19 cellular contexts compared by ENCODE assay signal in the genomic region with DNA sequence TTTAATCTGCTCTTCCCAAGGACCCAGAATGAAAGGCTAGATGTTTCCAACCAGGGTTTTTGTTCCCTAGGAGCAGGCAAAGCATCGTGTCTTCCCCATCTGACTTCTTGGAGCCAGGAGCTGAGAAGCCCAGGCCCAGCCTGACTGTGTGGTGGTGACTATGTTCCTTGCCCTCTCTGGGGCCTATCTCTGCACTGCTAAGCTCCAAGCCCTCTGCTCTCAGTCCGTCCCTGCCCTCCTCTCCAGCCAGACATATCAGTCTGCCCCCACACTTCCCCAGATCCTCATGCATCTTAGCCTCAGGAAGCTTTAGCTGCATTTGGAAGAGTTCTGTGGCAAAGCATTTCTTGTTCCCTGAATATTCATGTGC.
DNase-seq lines count a peak whose midpoint lies in the region; ATAC-seq and TF ChIP-seq lines count a peak whose summit lies in the region.
"Had no signal": no experiment of that assay in that cellular context is flagged by ENCODE, and none has a peak within 500 bp of the region (broad histone marks: within the 10 kb centered on the region; RNA-seq: fewer than 3 reads in every experiment).

No MANE protein-coding gene starts in this region.

- TF ChIP-seq CTCF in right atrium auricular region (IDR thresholded peaks at IDR 0.05), result no peak
- TF ChIP-seq CTCF in esophagus muscularis mucosa (IDR thresholded peaks at IDR 0.05), result no peak

- intact Hi-C loops in left ventricle myocardium superior (cut with micrococcal nuclease) (no loop called here), esophagus muscularis mucosa (cut with DNase I) (no loop called here), sciatic nerve (cut with DNase I) (no loop called here)

- DNase-seq in left ventricle myocardium superior (peak; percentile 51), right atrium auricular region (ENCODE audit: low spot score) (no peak), esophagus muscularis mucosa (ENCODE audit: extremely low spot score) (peak; percentile 74), sciatic nerve (ENCODE audit: low spot score) (no peak), NCI-H2171 (lab: John Stamatoyannopoulos, UW) (no peak)
- no peak for DNase-seq in activated naive CD4-positive, alpha-beta T cell treated with Interleukin-2 at 50 U/mL for 16 hours
- DNase-seq: CD8-positive, alpha-beta memory T cell; DMS53; GOT3; KBM-7; NCI-H1105 treated with DMSO at 0.1 percent for 48 hours; NCI-H1694; NCI-H2227 treated with DMSO at 0.1 percent for 48 hours; NCI-H524; NCI-H82 had no signal

- TF ChIP-seq POLR2A in esophagus muscularis mucosa (IDR thresholded peaks at IDR 0.05; ENCODE audit: low read depth), result no peak

- H3K27me3 ChIP-seq in right atrium auricular region (no peaks in the 10 kb centered on the region), esophagus muscularis mucosa (no peaks in the 10 kb centered on the region)
- H3K27me3 ChIP-seq: BLaER1 treated with 17β-estradiol and CSF1 and Interleukin-3, amounts not matched to agents 10 nM and 100 nM; SJSA1 had no signal

- WGBS in esophagus muscularis mucosa, result 81% methylated on average over 2 of the region's 2 CpGs

- H3K4me1 ChIP-seq in right atrium auricular region (peaks cover 0 to 7% of the 10 kb centered on the region in 2 donors), esophagus muscularis mucosa (peaks cover 0 to 17% (median 10%) of the 10 kb centered on the region in 4 donors)
- H3K4me1 ChIP-seq: SJSA1 had no signal

- TF ChIP-seq EP300 in esophagus muscularis mucosa (IDR thresholded peaks at IDR 0.05), result no peak

- H3K4me3 ChIP-seq in right atrium auricular region (no peak overlapping the region), esophagus muscularis mucosa (no peak overlapping the region)
- H3K4me3 ChIP-seq: A549; BLaER1 treated with 17β-estradiol and CSF1 and Interleukin-3, amounts not matched to agents 10 nM and 100 nM; SJSA1 had no signal

- no peaks in the 10 kb centered on the region for H3K9me3 ChIP-seq in right atrium auricular region
- H3K9me3 ChIP-seq in esophagus muscularis mucosa, result no peaks in the 10 kb centered on the region
- H3K9me3 ChIP-seq: SJSA1 had no signal

- no peak for ATAC-seq in left ventricle myocardium superior
- peak; percentile 41 for ATAC-seq in sciatic nerve
- no peak for ATAC-seq in HG03565 (IDR thresholded peaks at IDR 0.05; ENCODE audit: unreplicated experiment)

- H3K36me3 ChIP-seq in right atrium auricular region, result no peaks in the 10 kb centered on the region
- H3K36me3 ChIP-seq in esophagus muscularis mucosa, result no peaks in the 10 kb centered on the region
- H3K36me3 ChIP-seq: BLaER1 treated with 17β-estradiol and CSF1 and Interleukin-3, amounts not matched to agents 10 nM and 100 nM; SJSA1 had no signal

- H3K27ac ChIP-seq in right atrium auricular region, result peak overlapping the region in 1 of 2 donors; percentile 4
- H3K27ac ChIP-seq in esophagus muscularis mucosa (replicated peaks in 1 of 4), result peak overlapping the region in 2 of 4 donors; percentile 21 to 52
- H3K27ac ChIP-seq: SJSA1 had no signal

Comparison
In these comparisons a context has a peak if more than half of its experiments do, and no peak if none do; other contexts are left out.
1. DNase-seq: peak in left ventricle myocardium superior (single experiment) and esophagus muscularis mucosa (single experiment); none in right atrium auricular region (single experiment), sciatic nerve (single experiment), activated naive CD4-positive, alpha-beta T cell treated with Interleukin-2 at 50 U/mL for 16 hours (single experiment) and NCI-H2171 (single experiment).